16 cellular contexts compared by ENCODE assay signal in the genomic region with DNA sequence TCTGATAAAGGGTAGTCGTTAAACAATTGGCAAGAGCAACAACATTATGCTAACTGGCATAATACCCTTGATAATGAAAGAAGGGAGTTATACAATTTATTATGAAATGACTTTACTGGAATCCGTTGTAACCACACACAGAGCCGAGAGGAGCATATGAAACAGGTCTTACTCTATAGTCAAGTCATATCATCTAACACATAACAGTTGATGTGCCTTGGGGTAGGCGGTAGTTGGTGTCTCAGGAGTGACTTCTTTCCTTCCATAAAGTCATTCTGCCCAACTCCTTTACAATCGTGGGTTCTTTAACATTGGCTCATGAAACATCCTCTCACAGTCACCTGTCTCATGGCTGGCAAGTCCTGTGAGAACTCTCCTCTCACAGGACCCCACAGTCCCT.
"Had no signal": no experiment of that assay in that cellular context is flagged by ENCODE, and none has a peak within 500 bp of the region (broad histone marks: within the 10 kb centered on the region; RNA-seq: fewer than 3 reads in every experiment).

No MANE protein-coding gene starts in this region.

- DNase-seq: activated CD4-positive, CD25-positive, alpha-beta regulatory T cell treated with anti-CD3 and anti-CD28 coated beads, Interleukin-2, amount 50 U/mL, for 72 hours; cerebellar nuclear complex; cortex of kidney; erythroblast; lower lobe of right lung; naive thymus-derived CD8-positive, alpha-beta T cell; right lobe of liver; SIG-M5; small intestine; T-cell; T1000; upper lobe of right lung had no signal

- H3K36me3 ChIP-seq: lower lobe of right lung, neutrophil, right lobe of liver, upper lobe of right lung had no signal

- H3K4me1 Mint-ChIP-seq: naive thymus-derived CD8-positive, alpha-beta T cell; T-cell had no signal

- H3K27ac Mint-ChIP-seq: T-cell had no signal

- H3K79me2 ChIP-seq: parathyroid adenoma had no signal

- H3K4me3 Mint-ChIP-seq: naive thymus-derived CD8-positive, alpha-beta T cell; T-cell had no signal

- ATAC-seq: lower lobe of right lung; naive thymus-derived CD8-positive, alpha-beta T cell; right lobe of liver; SK-N-SH treated with all-trans-retinoic acid at 6 μM for 48 hours; T-cell; upper lobe of right lung had no signal

- H3K4me1 ChIP-seq: lower lobe of right lung, parathyroid adenoma, upper lobe of right lung had no signal

- H3K27me3 Mint-ChIP-seq: naive thymus-derived CD8-positive, alpha-beta T cell; T-cell had no signal

- H2AFZ ChIP-seq: parathyroid adenoma had no signal

- H3K27ac ChIP-seq: lower lobe of right lung, neutrophil, parathyroid adenoma, right lobe of liver, RWPE1, upper lobe of right lung had no signal

- H3K9me3 ChIP-seq: lower lobe of right lung, neutrophil, right lobe of liver, upper lobe of right lung had no signal

- H3K4me3 ChIP-seq: lower lobe of right lung, right lobe of liver, upper lobe of right lung had no signal

- H3K27me3 ChIP-seq: neutrophil, right lobe of liver, upper lobe of right lung had no signal
